1 cellular context compared by ENCODE assay signal in the genomic region with DNA sequence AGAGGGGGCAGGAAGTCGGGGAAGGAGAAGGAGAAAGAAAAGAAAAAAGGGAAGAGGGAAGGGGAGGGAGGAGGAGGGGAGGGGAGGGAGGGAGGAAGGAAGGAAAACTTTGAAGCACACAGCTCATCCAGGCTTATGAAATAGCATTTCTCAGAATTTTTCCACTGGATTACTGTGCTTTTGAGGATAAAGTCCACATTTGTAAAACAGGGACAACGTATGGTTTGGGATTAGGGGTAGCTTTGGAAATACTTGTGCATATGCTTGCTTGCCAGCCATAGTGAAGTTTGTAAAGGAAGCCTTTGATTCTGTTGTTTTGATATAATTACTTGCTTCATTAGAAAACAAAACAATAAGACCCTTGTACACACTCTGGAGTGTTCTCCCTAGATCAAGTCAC.
TF ChIP-seq lines count a peak whose summit lies in the region.

No MANE protein-coding gene starts in this region.

TF ChIP-seq in H1, 55 proteins besides CTCF, POLR2A, EP300 and RAD21:
- TF ChIP-seq TAF7 (optimal IDR thresholded peaks at IDR 0.05; ENCODE audit: borderline replicate concordance, low read depth, low read length) (no peak), BCL11A (IDR thresholded peaks at IDR 0.05; ENCODE audit: low read depth in 2 of 2, low read length in 2 of 2) (no peak), POU5F1 (IDR thresholded peaks at IDR 0.05; ENCODE audit: low read depth, low read length) (no peak), CREB1 (IDR thresholded peaks at IDR 0.05) (no peak), ZNF274 (IDR thresholded peaks at IDR 0.05; ENCODE audit: borderline replicate concordance, extremely low read depth, low read length) (no peak), TBP (IDR thresholded peaks at IDR 0.05; ENCODE audit: low read depth, low read length) (no peak), MAFK (IDR thresholded peaks at IDR 0.05; ENCODE audit: low read depth, low read length) (no peak), TEAD4 (IDR thresholded peaks at IDR 0.05; ENCODE audit: low read depth, low read length) (no peak), CEBPB (IDR thresholded peaks at IDR 0.05; ENCODE audit: low read depth, low read length) (no peak)
- TF ChIP-seq, protein P1, sequence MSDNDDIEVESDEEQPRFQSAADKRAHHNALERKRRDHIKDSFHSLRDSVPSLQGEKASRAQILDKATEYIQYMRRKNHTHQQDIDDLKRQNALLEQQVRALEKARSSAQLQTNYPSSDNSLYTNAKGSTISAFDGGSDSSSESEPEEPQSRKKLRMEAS (IDR thresholded peaks at IDR 0.05), result no peak
